ENCODE assay signal across 6 cellular contexts in genomic region chr12:55816876-55817351, GRCh38. TPM values are rescaled to one million over a fixed set of nuclear protein-coding genes. Genes with fewer than 3 reads are reported as not detected.
DNase-seq lines count a peak whose midpoint lies in the region; ATAC-seq lines count a peak whose summit lies in the region.

No MANE protein-coding gene starts in this region.

- peak overlapping the region; percentile 100 for H3K4me3 ChIP-seq in Jurkat, Clone E6-1 (ENCODE audit: low read length)
- H3K4me3 ChIP-seq in ectodermal cell (ENCODE audit: insufficient read depth, low read depth, low read length), result peak overlapping the region; percentile 97
- peak overlapping the region; percentile 59 for H3K4me3 ChIP-seq in skeletal muscle cell (ENCODE audit: low read depth, low read length)

- peaks cover 22% of the 10 kb centered on the region for H3K36me3 ChIP-seq in ectodermal cell (ENCODE audit: control insufficient read depth, insufficient read depth, low read length)

- WGBS in ectodermal cell, 2 experiments, result 1 to 3% methylated on average over 10 to 14 of the region's 14 CpGs

- no peak for ATAC-seq in HG02840 (IDR thresholded peaks at IDR 0.05; ENCODE audit: low FRiP score, unreplicated experiment)
- ATAC-seq in GM18519 (IDR thresholded peaks at IDR 0.05; ENCODE audit: low FRiP score, unreplicated experiment), result no peak

- DNase-seq in Jurkat, Clone E6-1 (ENCODE audit: low read depth, low spot score), result no peak
- no peak for DNase-seq in skeletal muscle cell (ENCODE audit: low read depth)
- no peak for DNase-seq in midbrain (lab: John Stamatoyannopoulos, UW)

- no peaks in the 10 kb centered on the region for H3K9me3 ChIP-seq in ectodermal cell (ENCODE audit: control insufficient read depth, low read length)

- H3K27me3 ChIP-seq in ectodermal cell (ENCODE audit: control insufficient read depth, insufficient read depth, low read length, poor library complexity, severe bottlenecking), result no peaks in the 10 kb centered on the region

- H3K27ac ChIP-seq in ectodermal cell (ENCODE audit: insufficient read depth, low read depth, low read length, poor library complexity, severe bottlenecking), result no peak overlapping the region

- H3K4me1 ChIP-seq in ectodermal cell (ENCODE audit: control insufficient read depth, insufficient read depth, low read length), result peaks cover 12% of the 10 kb centered on the region

RNA-seq across cellular contexts. Expression of gene SARNP, which starts 0.6 kb away (rescaled TPM):
- polyA plus RNA-seq in Jurkat, Clone E6-1 (2012; ENCODE audit: insufficient read depth, insufficient read length), result 154 TPM
- polyA plus RNA-seq in ectodermal cell (2013, experiment 1 of 4), result 160 TPM
- 147 TPM for polyA plus RNA-seq in ectodermal cell (2013, experiment 2 of 4)
- polyA plus RNA-seq in ectodermal cell (2013, experiment 3 of 4), result 154 TPM
- polyA plus RNA-seq in ectodermal cell (2013, experiment 4 of 4), result 166 TPM

RNA-seq across cellular contexts. Expression of gene ORMDL2, which starts 0.9 kb away (rescaled TPM):
- 77.3 TPM for polyA plus RNA-seq in Jurkat, Clone E6-1 (2012; ENCODE audit: insufficient read depth, insufficient read length)
- polyA plus RNA-seq in ectodermal cell (2013, experiment 1 of 4), result 25.5 TPM
- polyA plus RNA-seq in ectodermal cell (2013, experiment 2 of 4), result 34.3 TPM
- polyA plus RNA-seq in ectodermal cell (2013, experiment 3 of 4), result 25.9 TPM
- 28.3 TPM for polyA plus RNA-seq in ectodermal cell (2013, experiment 4 of 4)

RNA-seq across cellular contexts. Expression of gene DNAJC14, which starts 12.5 kb away (rescaled TPM):
- 26.9 TPM for polyA plus RNA-seq in Jurkat, Clone E6-1 (2012; ENCODE audit: insufficient read depth, insufficient read length)
- 40.9 TPM for polyA plus RNA-seq in ectodermal cell (2013, experiment 1 of 4)
- polyA plus RNA-seq in ectodermal cell (2013, experiment 2 of 4), result 44.4 TPM
- 29.2 TPM for polyA plus RNA-seq in ectodermal cell (2013, experiment 3 of 4)
- polyA plus RNA-seq in ectodermal cell (2013, experiment 4 of 4), result 33.4 TPM

RNA-seq across cellular contexts. Expression of gene MMP19, which starts 25.8 kb away (rescaled TPM):
- polyA plus RNA-seq in Jurkat, Clone E6-1 (2012; ENCODE audit: insufficient read depth, insufficient read length), result not detected
- 1.0 TPM for polyA plus RNA-seq in ectodermal cell (2013, experiment 1 of 4)
- polyA plus RNA-seq in ectodermal cell (2013, experiment 2 of 4), result 0.34 TPM
- polyA plus RNA-seq in ectodermal cell (2013, experiment 3 of 4), result 0.85 TPM
- polyA plus RNA-seq in ectodermal cell (2013, experiment 4 of 4), result 0.41 TPM
